8 cellular contexts compared by ENCODE assay signal in genomic region chr1:147242449-147243227, GRCh38. TPM values are rescaled to one million over a fixed set of nuclear protein-coding genes. Genes with fewer than 3 reads are reported as not detected.
DNase-seq lines count a peak whose midpoint lies in the region; ATAC-seq and TF ChIP-seq lines count a peak whose summit lies in the region.

TSS of gene CHD1L (plus strand) at chr1:147242684. CDS start at chr1:147242704, 20 bp downstream.

- ATAC-seq in GM21619 (IDR thresholded peaks at IDR 0.05; ENCODE audit: unreplicated experiment) (peak; percentile 85), PC-3 (peak; percentile 83)

- H2AFZ ChIP-seq in PC-3 (ENCODE audit: low read length) = peak within 1 kb of the TSS; percentile 96

- H3K36me3 ChIP-seq in PC-3 (ENCODE audit: low read depth, low read length) = peaks cover 5% of the 10 kb centered on the region; the same call in 1 of the 2 replicates
- no peaks in the 10 kb centered on the region for H3K36me3 ChIP-seq in esophagus (ENCODE audit: control insufficient read depth in 2 of 2, insufficient read depth in 2 of 2, low read length in 1 of 2)
- H3K36me3 ChIP-seq in muscle layer of colon (ENCODE audit: insufficient read depth, low read length) = no peaks in the 10 kb centered on the region

- H3K9me2 ChIP-seq in PC-3 (replicated peaks; ENCODE audit: low read length) = no peaks in the 10 kb centered on the region

- H3K4me1 ChIP-seq in PC-3 (ENCODE audit: insufficient read depth, low read length) = peaks cover 43% of the 10 kb centered on the region
- no peaks in the 10 kb centered on the region for H3K4me1 ChIP-seq in esophagus (ENCODE audit: control insufficient read depth in 2 of 2, insufficient read depth in 2 of 2, low read length in 1 of 2)
- H3K4me1 ChIP-seq in muscle layer of colon (ENCODE audit: insufficient read depth, low read length) = peaks cover 13% of the 10 kb centered on the region

- WGBS in esophagus, 2 donors = 0% methylated on average over 78 to 82 of the region's 82 CpGs

- peak; percentile 90 for TF ChIP-seq CTCF in PC-3 (conservative IDR thresholded peaks at IDR 0.05; ENCODE audit: low read depth, low read length)

- H3K4me2 ChIP-seq in PC-3 (ENCODE audit: low read length) = peak within 1 kb of the TSS; percentile 85

- POLR2A ChIA-PET in PC-3 (lab: Charles Lee; ENCODE audit: unreplicated experiment) = interaction anchor here (1.0 kb wide), 1 partner anchor 70 kb away, joined by 4 read pairs; no protein-coding TSS in a partner anchor

- peaks cover 46% of the 10 kb centered on the region for H3K79me2 ChIP-seq in PC-3 (ENCODE audit: low read length)

- H3K9ac ChIP-seq in PC-3 (ENCODE audit: low read length) (peak within 1 kb of the TSS; percentile 95), muscle layer of colon (ENCODE audit: low read length) (peak within 1 kb of the TSS; percentile 74)

- H3K4me3 ChIP-seq in Jurkat, Clone E6-1 (ENCODE audit: low read length) = peak within 1 kb of the TSS; percentile 82
- H3K4me3 ChIP-seq in PC-3 (ENCODE audit: low read length) (peak within 1 kb of the TSS; percentile 86), esophagus (ENCODE audit: low read depth in 1 of 2, low read length in 2 of 2) (peak within 1 kb of the TSS; percentile 90 to 98), muscle layer of colon (ENCODE audit: low read depth in 1 of 2, low read length in 2 of 2) (peak within 1 kb of the TSS; percentile 93 to 98)

- DNase-seq in DMS53 (lab: John Stamatoyannopoulos, UW) = peak; percentile 99
- DNase-seq in Jurkat, Clone E6-1 (ENCODE audit: low read depth, low spot score) = peak; percentile 94
- peak; percentile 99 for DNase-seq in PC-3
- peak; percentile 94 for DNase-seq in activated T-cell treated with anti-CD3 and anti-CD28 coated beads, Interleukin-2, amount 50 U/mL, for 1 hour
- peak; percentile 88 for DNase-seq in stimulated activated CD8-positive, alpha-beta memory T cell treated with anti-CD3 and anti-CD28 coated beads, Interleukin-7, amount 100 ng/mL, for 24 hours (ENCODE audit: low read depth)

- CTCF ChIA-PET in PC-3 (lab: Charles Lee) = interaction anchor here (0.6 to 1.8 kb wide), 8 partner anchors 10 to 230 kb away, joined by 3 to 8 read pairs (median 4); partner anchors contain the start of gene FMO5

- peaks cover 39% of the 10 kb centered on the region for H4K20me1 ChIP-seq in PC-3 (ENCODE audit: low read length)

- H3F3A ChIP-seq in PC-3 (ENCODE audit: low read length, unreplicated experiment) = no peaks in the 10 kb centered on the region

- intact Hi-C loops in PC-3 (cut with micrococcal nuclease) = loop anchor here (1.0 kb wide), 1 partner anchor 71 kb away; no protein-coding TSS in a partner anchor

- no TSS peak for BruUV-seq in PC-3 (replicated peaks; lab: Mats Ljungman, UMichigan)

- H3K9me3 ChIP-seq in PC-3 (ENCODE audit: low read length) (no peaks in the 10 kb centered on the region), esophagus (ENCODE audit: control insufficient read depth in 2 of 2, insufficient read depth in 1 of 2, low read depth in 1 of 2, low read length in 1 of 2) (no peaks in the 10 kb centered on the region), muscle layer of colon (ENCODE audit: low read length) (no peaks in the 10 kb centered on the region)

- H3K27me3 ChIP-seq in PC-3 (ENCODE audit: low read length) (no peaks in the 10 kb centered on the region), esophagus (ENCODE audit: control insufficient read depth in 1 of 2, insufficient read depth in 2 of 2, low read length in 2 of 2) (no peaks in the 10 kb centered on the region), muscle layer of colon (ENCODE audit: control insufficient read depth in 1 of 2, insufficient read depth in 2 of 2, low read length in 2 of 2) (no peaks in the 10 kb centered on the region)

- H3K27ac ChIP-seq in PC-3 (ENCODE audit: low read length) = peak within 1 kb of the TSS; percentile 82
- H3K27ac ChIP-seq in esophagus (ENCODE audit: low read depth in 2 of 2, low read length in 1 of 2) = peak within 1 kb of the TSS; percentile 86 to 90
- peak within 1 kb of the TSS; percentile 88 for H3K27ac ChIP-seq in muscle layer of colon (ENCODE audit: low read depth, low read length)

RNA-seq across cellular contexts. Expression of gene CHD1L, which starts in this region (rescaled TPM):
- 74.7 TPM for polyA plus RNA-seq in Jurkat, Clone E6-1 (2012; ENCODE audit: insufficient read depth, insufficient read length)
- total RNA-seq in PC-3 (2014; rRNA removed) = 63.9 and 69.8 TPM in 2 replicates
- polyA plus RNA-seq in esophagus = 10 to 100 TPM; 11.4 to 11.5 TPM

Comparison
In these comparisons a context has a peak if more than half of its experiments do, and no peak if none do; other contexts are left out.
1. Peak in every context shown above with its lines: DNase-seq, ATAC-seq, H3K4me3 ChIP-seq and H3K27ac ChIP-seq.